26 cellular contexts compared by ENCODE assay signal in the genomic region with DNA sequence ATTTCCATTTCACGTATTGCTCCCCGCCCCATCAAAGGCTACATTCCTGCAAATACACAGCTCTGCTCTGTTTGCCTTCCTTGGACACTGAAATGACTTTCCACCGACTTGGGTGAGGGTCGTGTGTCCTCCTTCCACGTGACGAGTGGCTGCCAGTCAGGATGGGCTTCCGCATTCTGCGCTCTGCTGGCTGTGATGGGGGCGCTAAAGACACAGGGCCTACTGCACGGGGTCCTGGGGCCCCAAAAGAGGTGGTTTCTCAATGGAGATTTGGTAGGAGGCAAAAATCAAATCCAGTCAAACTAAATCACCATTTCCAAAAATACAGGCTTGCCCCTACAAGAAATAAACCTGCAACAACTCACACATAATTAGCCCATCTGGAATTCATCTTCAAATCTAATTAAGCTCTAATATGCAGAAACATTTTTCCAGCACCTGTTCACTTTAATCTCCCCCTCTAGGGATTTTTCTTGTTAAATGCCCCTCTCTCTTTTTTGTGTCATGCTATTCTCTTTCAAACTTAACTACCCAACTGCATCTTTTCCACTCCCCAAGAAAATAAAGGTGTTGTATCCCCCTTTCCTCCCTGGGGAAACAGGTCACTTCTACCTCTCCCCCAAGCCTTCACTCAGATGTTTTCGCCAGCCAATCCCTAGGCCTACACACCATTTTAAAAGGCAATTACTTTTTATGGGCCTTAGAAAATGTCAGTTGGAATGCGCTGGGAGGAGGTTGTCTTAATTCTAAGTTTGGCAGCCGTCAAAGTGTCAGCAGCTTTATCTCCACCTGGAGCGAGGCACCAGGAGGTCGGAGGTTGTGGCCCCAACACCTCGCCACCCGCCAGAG. TPM values are rescaled to one million over a fixed set of nuclear protein-coding genes. Genes with fewer than 3 reads are reported as not detected.
DNase-seq lines count a peak whose midpoint lies in the region; ATAC-seq and TF ChIP-seq lines count a peak whose summit lies in the region.
"Had no signal": no experiment of that assay in that cellular context is flagged by ENCODE, and none has a peak within 500 bp of the region (broad histone marks: within the 10 kb centered on the region; RNA-seq: fewer than 3 reads in every experiment).

No MANE protein-coding gene starts in this region.

- WGBS in H9 (ENCODE audit: extremely low coverage, insufficient read length, low lambda C conversion rate) = no CpG with 5 or more reads among the region's 17 CpGs
- WGBS in neuronal stem cell (ENCODE audit: extremely low coverage in 2 of 2, insufficient read length in 2 of 2, insufficient replicate concordance in 1 of 2), 2 donors = no CpG with 5 or more reads among the region's 17 CpGs

- H3K4me2 ChIP-seq in H9 (ENCODE audit: insufficient read depth, insufficient read length, low read length) (no peak overlapping the region), neuronal stem cell (ENCODE audit: insufficient read depth, low read length, poor library complexity, severe bottlenecking) (no peak overlapping the region)
- H3K4me2 ChIP-seq: BLaER1 treated with 17β-estradiol and CSF1 and Interleukin-3, amounts not matched to agents 10 nM and 100 nM had no signal

- no peak overlapping the region for H3K23ac ChIP-seq in H9 (ENCODE audit: insufficient read length, low read depth, low read length)
- H3K23ac ChIP-seq in neuronal stem cell (ENCODE audit: low read depth, low read length, poor library complexity) = no peak overlapping the region

- ATAC-seq in memory B cell (ENCODE audit: low read depth) (no peak), GM18873 (IDR thresholded peaks at IDR 0.05; ENCODE audit: low FRiP score, unreplicated experiment) (no peak)
- ATAC-seq: HCT116, Right ventricle myocardium inferior had no signal

- H3K18ac ChIP-seq in H9 (ENCODE audit: insufficient read length, low read depth, low read length) (no peak overlapping the region), neuronal stem cell (ENCODE audit: low read length) (no peak overlapping the region)

- H3K4me3 ChIP-seq in neuronal stem cell (ENCODE audit: low read length in 2 of 2) = no peak overlapping the region
- H3K4me3 ChIP-seq: BLaER1 treated with 17β-estradiol and CSF1 and Interleukin-3, amounts not matched to agents 10 nM and 100 nM; colonic mucosa; prostate gland; skin epidermis; stomach; upper lobe of left lung had no signal

- H3K36me3 Mint-ChIP-seq in activated CD4-positive, alpha-beta T cell treated with anti-CD3 and anti-CD28 coated beads, Interleukin-2, amount 10 ng/mL, durations not matched to agents 7 days and 5 days (ENCODE audit: low read depth) = peaks cover 11% of the 10 kb centered on the region
- H3K36me3 Mint-ChIP-seq in H9 (ENCODE audit: insufficient read depth in 1 of 3, low read depth in 3 of 3) (peaks cover 26 to 81% (median 67%) of the 10 kb centered on the region in 3 experiments), memory B cell (peaks cover 29% of the 10 kb centered on the region)

- H3T11ph ChIP-seq in H9 (ENCODE audit: low read length) = no peak overlapping the region

- no peak overlapping the region for H3K4me3 Mint-ChIP-seq in activated CD4-positive, alpha-beta T cell treated with anti-CD3 and anti-CD28 coated beads, Interleukin-2, amount 10 ng/mL, durations not matched to agents 7 days and 5 days
- H3K4me3 Mint-ChIP-seq in H9 (no peak overlapping the region), memory B cell (no peak overlapping the region)
- H3K4me3 Mint-ChIP-seq: activated naive CD4-positive, alpha-beta T cell treated with anti-CD3 and anti-CD28 coated beads for 36 hours; neural crest cell had no signal

- H3K14ac ChIP-seq in H9 (ENCODE audit: insufficient read depth, low read length) = no peak overlapping the region
- no peak overlapping the region for H3K14ac ChIP-seq in neuronal stem cell (ENCODE audit: low read length)

- H3K4me1 Mint-ChIP-seq in activated CD4-positive, alpha-beta T cell treated with anti-CD3 and anti-CD28 coated beads, Interleukin-2, amount 10 ng/mL, durations not matched to agents 7 days and 5 days = no peaks in the 10 kb centered on the region
- H3K4me1 Mint-ChIP-seq in H9 (no peaks in the 10 kb centered on the region), memory B cell (peaks cover 10% of the 10 kb centered on the region)

- H3K79me2 ChIP-seq in H9 (ENCODE audit: insufficient read depth, low read length) = no peaks in the 10 kb centered on the region

- H4K8ac ChIP-seq in H9 (replicated peaks; ENCODE audit: insufficient read length, low read depth, low read length) (no peak overlapping the region), neuronal stem cell (ENCODE audit: low read depth, low read length) (no peak overlapping the region)

- POLR2A ChIA-PET in activated CD4-positive, alpha-beta T cell treated with anti-CD3 and anti-CD28 coated beads, Interleukin-2, amount 10 ng/mL, durations not matched to agents 7 days and 5 days (lab: Charles Lee) = no interaction called here

- no peak for DNase-seq in activated CD4-positive, alpha-beta T cell treated with anti-CD3 and anti-CD28 coated beads, Interleukin-2, amount 10 ng/mL, durations not matched to agents 7 days and 5 days
- DNase-seq in activated CD4-positive, alpha-beta T cell treated with anti-CD3 and anti-CD28 coated beads, Interleukin-2, amount 50 U/mL, for 48 hours = no peak
- DNase-seq in H9 (peak; percentile 31), SK-N-DZ (ENCODE audit: low spot score) (peak; percentile 49), memory B cell (ENCODE audit: low spot score in 2 of 2) (no peak), neuronal stem cell (ENCODE audit: low spot score) (no peak), substantia nigra (lab: John Stamatoyannopoulos, UW) (no peak)
- DNase-seq: activated naive CD4-positive, alpha-beta T cell treated with anti-CD3 and anti-CD28 coated beads for 36 hours; activated T-cell treated with anti-CD3 and anti-CD28 coated beads for 4 hours; colonic mucosa; kidney; mesendoderm; NCI-H2029; NCI-H446 treated with DMSO at 0.1 percent for 48 hours; stimulated activated CD4-positive, alpha-beta T cell treated with anti-CD3 and anti-CD28 coated beads, Interleukin-4, amount 100 ng/mL, for 1 hour; stomach; T-helper 1 cell; upper lobe of left lung had no signal

- no peak overlapping the region for H4K91ac ChIP-seq in H9 (ENCODE audit: insufficient read length, low read depth, low read length)
- no peak overlapping the region for H4K91ac ChIP-seq in neuronal stem cell (ENCODE audit: low read depth, low read length, poor library complexity)

- H2BK20ac ChIP-seq in H9 (ENCODE audit: low read depth, low read length, poor library complexity, severe bottlenecking) = no peak overlapping the region

- H3K9me3 ChIP-seq in H9 (ENCODE audit: control insufficient read depth, low read depth, low read length) = no peaks in the 10 kb centered on the region
- no peaks in the 10 kb centered on the region for H3K9me3 ChIP-seq in neuronal stem cell (replicated peaks in 1 of 2; ENCODE audit: control insufficient read depth in 2 of 2, insufficient read depth in 1 of 2, low read depth in 1 of 2, low read length in 2 of 2)
- H3K9me3 ChIP-seq: BLaER1 treated with 17β-estradiol and CSF1 and Interleukin-3, amounts not matched to agents 10 nM and 100 nM; colonic mucosa; prostate gland; stomach; upper lobe of left lung had no signal

- peak overlapping the region; percentile 20 for H3K27ac Mint-ChIP-seq in activated CD4-positive, alpha-beta T cell treated with anti-CD3 and anti-CD28 coated beads, Interleukin-2, amount 10 ng/mL, durations not matched to agents 7 days and 5 days
- peak overlapping the region in 2 of 3 experiments; percentile 23 to 25; a peak in 2 of 7 replicates for H3K27ac Mint-ChIP-seq in H9
- H3K27ac Mint-ChIP-seq in memory B cell = peak overlapping the region; percentile 56
- H3K27ac Mint-ChIP-seq: activated naive CD4-positive, alpha-beta T cell treated with anti-CD3 and anti-CD28 coated beads for 36 hours had no signal

- H3K79me1 ChIP-seq in H9 (ENCODE audit: insufficient read depth, low read depth, low read length, poor library complexity, severe bottlenecking) (no peaks in the 10 kb centered on the region), neuronal stem cell (ENCODE audit: low read depth, low read length) (peaks cover 2% of the 10 kb centered on the region)

- TF ChIP-seq CTCF in H9 (conservative IDR thresholded peaks at IDR 0.05) = no peak

- H2BK15ac ChIP-seq in H9 (ENCODE audit: low read depth, low read length) (no peak overlapping the region), neuronal stem cell (ENCODE audit: low read length) (no peak overlapping the region)

- H3K9me3 Mint-ChIP-seq in activated CD4-positive, alpha-beta T cell treated with anti-CD3 and anti-CD28 coated beads, Interleukin-2, amount 10 ng/mL, durations not matched to agents 7 days and 5 days = no peaks in the 10 kb centered on the region
- H3K9me3 Mint-ChIP-seq in H9 = no peaks in the 10 kb centered on the region
- no peaks in the 10 kb centered on the region for H3K9me3 Mint-ChIP-seq in memory B cell
- H3K9me3 Mint-ChIP-seq: activated naive CD4-positive, alpha-beta T cell treated with anti-CD3 and anti-CD28 coated beads for 36 hours; neural crest cell had no signal

- H3K4me1 ChIP-seq in H9 (ENCODE audit: insufficient read depth, low read length) = no peaks in the 10 kb centered on the region
- H3K4me1 ChIP-seq in neuronal stem cell (ENCODE audit: control insufficient read depth in 2 of 2, insufficient read depth in 1 of 2, low read depth in 1 of 2, low read length in 2 of 2) = no peaks in the 10 kb centered on the region
- H3K4me1 ChIP-seq: BLaER1 treated with 17β-estradiol and CSF1 and Interleukin-3, amounts not matched to agents 10 nM and 100 nM; colonic mucosa had no signal

- H2BK5ac ChIP-seq in H9 (ENCODE audit: insufficient read length, low read length) (no peak overlapping the region), neuronal stem cell (ENCODE audit: low read length) (no peak overlapping the region)

- H2BK120ac ChIP-seq in H9 (ENCODE audit: low read depth, low read length, poor library complexity, severe bottlenecking) = no peak overlapping the region
- H2BK120ac ChIP-seq in neuronal stem cell (ENCODE audit: low read depth, low read length) = no peak overlapping the region

- CTCF ChIA-PET in activated CD4-positive, alpha-beta T cell treated with anti-CD3 and anti-CD28 coated beads, Interleukin-2, amount 10 ng/mL, durations not matched to agents 7 days and 5 days (lab: Charles Lee) = interaction anchor here (0.8 to 1.7 kb wide), 2 partner anchors 22 to 86 kb away, joined by 3 read pairs; a partner anchor contains a TSS

- H3K23me2 ChIP-seq in H9 (ENCODE audit: insufficient read length, low read depth, low read length, poor library complexity, severe bottlenecking) = no peaks in the 10 kb centered on the region

- H3K27me3 ChIP-seq in H9 (ENCODE audit: insufficient read depth, low read length) (no peaks in the 10 kb centered on the region), neuronal stem cell (ENCODE audit: control insufficient read depth in 3 of 3, insufficient read depth in 3 of 3, low read depth in 1 of 3, low read length in 3 of 3) (no peaks in the 10 kb centered on the region)
- H3K27me3 ChIP-seq: BLaER1 treated with 17β-estradiol and CSF1 and Interleukin-3, amounts not matched to agents 10 nM and 100 nM; colonic mucosa; stomach; upper lobe of left lung had no signal

- H2AFZ ChIP-seq in H9 (ENCODE audit: low read length) (no peak overlapping the region), neuronal stem cell (ENCODE audit: low read length) (no peak overlapping the region)

- no peak overlapping the region for H2BK12ac ChIP-seq in H9 (ENCODE audit: insufficient read length, low read depth, low read length)
- H2BK12ac ChIP-seq in neuronal stem cell (ENCODE audit: low read length) = no peak overlapping the region

- H3K4ac ChIP-seq in H9 (ENCODE audit: low read depth, low read length) (no peak overlapping the region), neuronal stem cell (ENCODE audit: low read length) (no peak overlapping the region)

- no peaks in the 10 kb centered on the region for H3K27me3 Mint-ChIP-seq in activated CD4-positive, alpha-beta T cell treated with anti-CD3 and anti-CD28 coated beads, Interleukin-2, amount 10 ng/mL, durations not matched to agents 7 days and 5 days
- H3K27me3 Mint-ChIP-seq in H9 (ENCODE audit: low read depth) (no peaks in the 10 kb centered on the region; the same call in 1 of the 2 replicates), memory B cell (no peaks in the 10 kb centered on the region)

- no peak overlapping the region for H3K56ac ChIP-seq in H9 (ENCODE audit: insufficient read length, low read depth, low read length)

- peaks cover 2% of the 10 kb centered on the region for H4K20me1 ChIP-seq in H9 (ENCODE audit: control insufficient read depth, insufficient read depth, insufficient read length)

- H3K9ac ChIP-seq in H9 (ENCODE audit: extremely low read depth, insufficient read length, low read length) (no peak overlapping the region), neuronal stem cell (ENCODE audit: low read depth, low read length, poor library complexity) (no peak overlapping the region)
- H3K9ac ChIP-seq: BLaER1 treated with 17β-estradiol and CSF1 and Interleukin-3, amounts not matched to agents 10 nM and 100 nM had no signal

- H3K36me3 ChIP-seq in neuronal stem cell (replicated peaks in 1 of 2; ENCODE audit: control insufficient read depth in 2 of 2, insufficient read depth in 2 of 2, low read length in 2 of 2) = peaks cover 52 to 92% of the 10 kb centered on the region in 2 donors
- H3K36me3 ChIP-seq: colonic mucosa had no signal

- no peak overlapping the region for H2AK5ac ChIP-seq in H9 (ENCODE audit: insufficient read length, low read length)
- no peak overlapping the region for H2AK5ac ChIP-seq in neuronal stem cell (ENCODE audit: low read depth, low read length)

- H3K27ac ChIP-seq in H9 (ENCODE audit: insufficient read length, low read depth, low read length) (no peak overlapping the region), neuronal stem cell (replicated peaks; ENCODE audit: low read length) (no peak overlapping the region), substantia nigra (ENCODE audit: low read depth, low read length, poor library complexity, severe bottlenecking) (no peak overlapping the region)
- H3K27ac ChIP-seq: BLaER1 treated with 17β-estradiol and CSF1 and Interleukin-3, amounts not matched to agents 10 nM and 100 nM; colonic mucosa; HL-60; prostate gland; stomach; upper lobe of left lung had no signal

- H4K5ac ChIP-seq in H9 (ENCODE audit: insufficient read length, low read depth, low read length) = no peak overlapping the region

RNA-seq across cellular contexts. Expression of a gene that starts 21.9 kb away (rescaled TPM):
- 10 to 100 TPM; 30.8 to 42.1 TPM for total RNA-seq in activated CD4-positive, alpha-beta T cell treated with anti-CD3 and anti-CD28 coated beads, Interleukin-2, amount 10 ng/mL, durations not matched to agents 7 days and 5 days
- 54.0 and 54.8 TPM in 2 replicates for total RNA-seq in H9 (2021)
- 40.2 and 49.0 TPM in 2 replicates for polyA plus RNA-seq in SK-N-DZ (2014; cell fraction: cytosol; rRNA removed)
- polyA plus RNA-seq in SK-N-DZ (2014; cell fraction: nucleus; rRNA removed) = 85.2 and 88.2 TPM in 2 replicates
- 11.8 TPM for polyA plus RNA-seq in neuronal stem cell (2013, experiment 1 of 2)
- 12.1 TPM for polyA plus RNA-seq in neuronal stem cell (2013, experiment 2 of 2)

RNA-seq across cellular contexts. Expression of a gene that starts 45.8 kb away (rescaled TPM):
- under 1 TPM; 0.22 to 0.33 TPM for total RNA-seq in activated CD4-positive, alpha-beta T cell treated with anti-CD3 and anti-CD28 coated beads, Interleukin-2, amount 10 ng/mL, durations not matched to agents 7 days and 5 days
- total RNA-seq in H9 (2021) = 1.0 and 1.6 TPM in 2 replicates
- polyA plus RNA-seq in SK-N-DZ (2014; cell fraction: cytosol; rRNA removed) = 0.13 TPM in 1 of 2 replicates, not detected in the other
- 0.52 TPM in 1 of 2 replicates, not detected in the other for polyA plus RNA-seq in SK-N-DZ (2014; cell fraction: nucleus; rRNA removed)
- 0.20 TPM for polyA plus RNA-seq in neuronal stem cell (2013, experiment 1 of 2)
- 0.25 TPM for polyA plus RNA-seq in neuronal stem cell (2013, experiment 2 of 2)
- total RNA-seq: activated naive CD4-positive, alpha-beta T cell treated with anti-CD3 and anti-CD28 coated beads for 36 hours had no signal

Comparison
In these comparisons a context has a peak if more than half of its experiments do, and no peak if none do; other contexts are left out.
1. DNase-seq: peak in H9 (single experiment) and SK-N-DZ (single experiment); none in activated CD4-positive, alpha-beta T cell treated with anti-CD3 and anti-CD28 coated beads, Interleukin-2, amount 10 ng/mL, durations not matched to agents 7 days and 5 days (single experiment), activated CD4-positive, alpha-beta T cell treated with anti-CD3 and anti-CD28 coated beads, Interleukin-2, amount 50 U/mL, for 48 hours (0 of 2), memory B cell (0 of 2), neuronal stem cell (single experiment) and substantia nigra (0 of 49).
2. Peak in every context shown above with its lines, with median percentiles within 50 percentile points of each other: H3K27ac Mint-ChIP-seq.